ENCODE assay signal across 17 cellular contexts in the genomic region with DNA sequence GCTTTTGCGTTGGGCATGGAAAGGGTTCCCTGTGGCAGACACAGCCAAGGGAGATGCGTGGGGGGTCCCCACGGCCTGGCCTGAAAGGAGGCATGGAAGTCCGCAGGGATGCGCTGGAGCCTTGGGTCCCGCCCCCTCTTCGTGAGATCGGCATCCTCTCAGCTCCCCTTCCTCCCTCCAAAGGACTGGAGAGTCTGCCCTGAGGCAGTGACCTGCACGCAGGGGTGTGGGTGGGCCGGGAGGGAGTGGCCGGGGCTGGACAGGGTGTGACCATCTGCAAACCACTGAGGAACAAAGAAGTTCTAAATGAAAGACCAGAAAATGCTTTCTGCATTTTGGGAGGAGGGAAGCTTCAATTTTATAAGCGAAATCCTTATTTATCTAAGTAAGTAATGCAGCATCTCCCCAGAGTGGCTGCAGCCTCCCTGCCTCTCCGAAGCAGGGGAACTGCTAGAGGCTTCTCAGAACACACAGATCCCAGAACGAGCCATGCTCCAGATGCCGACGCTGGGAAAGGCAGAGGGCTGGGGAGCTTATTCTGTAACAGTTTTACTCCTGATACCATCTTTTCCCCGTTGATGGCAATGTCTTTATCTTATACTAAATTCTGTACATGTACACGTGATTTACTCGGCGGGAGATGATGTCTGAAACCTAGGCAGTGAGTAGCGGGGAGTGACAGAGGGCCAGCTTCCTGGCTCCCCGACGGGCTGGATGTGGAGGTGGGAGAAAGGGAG.
A peak's percentile ranks its signal among the peaks of the same experiment; 100 is the strongest.
DNase-seq lines count a peak whose midpoint lies in the region; ATAC-seq and TF ChIP-seq lines count a peak whose summit lies in the region.
"Had no signal": no experiment of that assay in that cellular context is flagged by ENCODE, and none has a peak within 500 bp of the region (broad histone marks: within the 10 kb centered on the region; RNA-seq: fewer than 3 reads in every experiment).

No MANE protein-coding gene starts in this region.

- peaks cover 98% of the 10 kb centered on the region for H3K4me1 ChIP-seq in left ventricle myocardium inferior
- peaks cover 40% of the 10 kb centered on the region for H3K4me1 ChIP-seq in lower lobe of right lung
- peaks cover 74 to 94% (median 94%) of the 10 kb centered on the region in 3 donors for H3K4me1 ChIP-seq in skeletal muscle tissue (ENCODE audit: control insufficient read depth in 3 of 3, insufficient read depth in 3 of 3, low read length in 3 of 3)

- no peaks in the 10 kb centered on the region for H3K36me3 ChIP-seq in left ventricle myocardium inferior
- peaks cover 19% of the 10 kb centered on the region for H3K36me3 ChIP-seq in lower lobe of right lung
- peaks cover 2 to 12% (median 8%) of the 10 kb centered on the region in 3 donors for H3K36me3 ChIP-seq in skeletal muscle tissue (ENCODE audit: control insufficient read depth in 3 of 3, insufficient read depth in 3 of 3, low read length in 3 of 3)
- H3K36me3 ChIP-seq: suprapubic skin had no signal

- peak overlapping the region; percentile 90 for H3K27ac ChIP-seq in left ventricle myocardium inferior (replicated peaks)
- H3K27ac ChIP-seq in lower lobe of right lung: peak overlapping the region; percentile 65
- peak overlapping the region; percentile 71 for H3K27ac ChIP-seq in skeletal muscle tissue (ENCODE audit: low read depth, low read length)
- H3K27ac ChIP-seq: suprapubic skin had no signal

- ATAC-seq in lower lobe of right lung (no peak), HG03457 (IDR thresholded peaks at IDR 0.05; ENCODE audit: unreplicated experiment) (no peak), HG03520 (IDR thresholded peaks at IDR 0.05; ENCODE audit: unreplicated experiment) (no peak)
- ATAC-seq: activated naive CD8-positive, alpha-beta T cell treated with anti-CD3 and anti-CD28 coated beads, Interleukin-2, amount 50 U/mL, for 24 hours; CD8-positive, alpha-beta T cell; natural killer cell had no signal

- H3K9me3 ChIP-seq in left ventricle myocardium inferior (replicated peaks) (no peaks in the 10 kb centered on the region), lower lobe of right lung (no peaks in the 10 kb centered on the region), skeletal muscle tissue (ENCODE audit: control insufficient read depth in 3 of 3, low read length in 3 of 3) (no peaks in the 10 kb centered on the region)
- H3K9me3 ChIP-seq: Peyer's patch, suprapubic skin had no signal

- intact Hi-C loops in left ventricle myocardium inferior (cut with micrococcal nuclease) (no loop called here), cardiac septum (cut with DNase I) (no loop called here), lower lobe of right lung (cut with DNase I) (no loop called here)

- H3K27me3 ChIP-seq in left ventricle myocardium inferior (ENCODE audit: low read depth) (no peaks in the 10 kb centered on the region), lower lobe of right lung (ENCODE audit: low read depth) (no peaks in the 10 kb centered on the region), skeletal muscle tissue (ENCODE audit: control insufficient read depth in 3 of 3, insufficient read depth in 3 of 3, low read length in 3 of 3) (no peaks in the 10 kb centered on the region)
- H3K27me3 ChIP-seq: Peyer's patch, suprapubic skin had no signal

- TF ChIP-seq CTCF in left ventricle myocardium inferior (IDR thresholded peaks at IDR 0.05; ENCODE audit: borderline replicate concordance) (no peak), lower lobe of right lung (IDR thresholded peaks at IDR 0.05) (no peak)

- DNase-seq in left ventricle myocardium inferior: no peak
- DNase-seq in cardiac septum (ENCODE audit: low spot score): no peak
- DNase-seq in lower lobe of right lung: no peak
- no peak for DNase-seq in NCI-H1436 treated with DMSO at 0.1 percent for 48 hours (lab: John Stamatoyannopoulos, UW)
- DNase-seq in OCI-M1 (lab: John Stamatoyannopoulos, UW): no peak
- DNase-seq: activated naive CD8-positive, alpha-beta T cell treated with anti-CD3 and anti-CD28 coated beads, Interleukin-2, amount 50 U/mL, for 24 hours; CD8-positive, alpha-beta T cell; EL; natural killer cell; NCI-H1092; Peyer's patch; retina had no signal

- H3K9ac ChIP-seq in skeletal muscle tissue (ENCODE audit: low read depth in 1 of 3, low read length in 3 of 3): peak overlapping the region in 1 of 3 donors; percentile 50

- H3K4me3 ChIP-seq in left ventricle myocardium inferior (no peak overlapping the region), lower lobe of right lung (no peak overlapping the region), skeletal muscle tissue (ENCODE audit: low read length in 3 of 3) (peak overlapping the region in 1 of 3 donors; percentile 61)
- H3K4me3 ChIP-seq: lung, Peyer's patch, suprapubic skin had no signal
